14 cellular contexts compared by ENCODE assay signal in the genomic region with DNA sequence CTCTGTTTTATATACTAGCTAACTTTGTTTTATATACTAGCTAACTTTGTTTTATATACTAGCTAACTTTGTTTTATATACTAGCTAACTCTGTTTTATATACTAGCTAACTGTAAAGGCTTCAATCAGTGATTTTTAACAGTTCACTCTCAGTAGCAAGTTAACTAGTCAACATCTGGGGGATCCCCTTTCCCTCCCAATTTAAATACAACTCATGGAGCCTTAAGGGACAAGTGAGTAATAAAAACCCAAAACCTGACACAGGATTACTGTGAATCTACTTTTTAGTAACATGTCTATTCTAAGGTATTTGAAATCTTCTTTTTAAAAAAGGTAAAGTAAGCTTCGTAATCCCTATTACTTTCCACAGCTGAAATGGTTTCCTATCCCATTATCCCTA. TPM values are rescaled to one million over a fixed set of nuclear protein-coding genes. Genes with fewer than 3 reads are reported as not detected.
DNase-seq lines count a peak whose midpoint lies in the region; ATAC-seq, FAIRE-seq and TF ChIP-seq lines count a peak whose summit lies in the region.
"Had no signal": no experiment of that assay in that cellular context is flagged by ENCODE, and none has a peak within 500 bp of the region (broad histone marks: within the 10 kb centered on the region; RNA-seq: fewer than 3 reads in every experiment).

No MANE protein-coding gene starts in this region.

- H3K9me2 ChIP-seq in MM.1S (replicated peaks; ENCODE audit: insufficient read depth, low read length), result no peaks in the 10 kb centered on the region

- peak overlapping the region; percentile 84 for H3K4me3 Mint-ChIP-seq in endodermal cell

- H3K27ac ChIP-seq in MM.1S (ENCODE audit: low read length) (no peak overlapping the region), endodermal cell (ENCODE audit: low read depth, low read length) (no peak overlapping the region), sigmoid colon (peak overlapping the region; percentile 67 to 88 (median 86))

- no peaks in the 10 kb centered on the region for H3K27me3 Mint-ChIP-seq in endodermal cell (ENCODE audit: insufficient read depth)

- H3K36me3 Mint-ChIP-seq in endodermal cell (ENCODE audit: low read depth), result peaks cover 18% of the 10 kb centered on the region

- TF ChIP-seq CTCF in MM.1S (IDR thresholded peaks at IDR 0.05; ENCODE audit: low read length) (no peak), endodermal cell (conservative IDR thresholded peaks at IDR 0.05) (no peak), sigmoid colon (IDR thresholded peaks at IDR 0.05) (no peak)

- intact Hi-C loops in sigmoid colon (cut with DNase I), result loop anchor here (5.0 kb wide), 4 partner anchors 42 to 137 kb away; a partner anchor contains a TSS

- DNase-seq in MM.1S (no peak), endodermal cell (no peak), sigmoid colon (no peak), NCI-H1694 (lab: John Stamatoyannopoulos, UW) (no peak), activated gamma-delta T cell treated with Interleukin-2 at 50 U/mL for 16 hours (no peak)
- DNase-seq: KG1, left cardiac atrium, occipital lobe, T-helper 9 cell had no signal

- H3K9me3 Mint-ChIP-seq in endodermal cell, result no peaks in the 10 kb centered on the region

- peaks cover 29% of the 10 kb centered on the region for H3K4me1 Mint-ChIP-seq in endodermal cell

- no peak overlapping the region for H2AFZ ChIP-seq in MM.1S (ENCODE audit: low read length)

- H3K36me3 ChIP-seq in MM.1S (replicated peaks; ENCODE audit: insufficient read depth, low read length), result no peaks in the 10 kb centered on the region
- H3K36me3 ChIP-seq in endodermal cell (ENCODE audit: control insufficient read depth, insufficient read depth, low read length), result peaks cover 12% of the 10 kb centered on the region
- peaks cover 0 to 3% (median 0%) of the 10 kb centered on the region in 4 donors for H3K36me3 ChIP-seq in sigmoid colon

- no peak for TF ChIP-seq POLR2A in sigmoid colon (IDR thresholded peaks at IDR 0.05)

- peak; percentile 69 for FAIRE-seq in G401.6 (lab: Jason Lieb, UNC)
- FAIRE-seq: D721Med, RCC 7860 had no signal

- H3K9me3 ChIP-seq in MM.1S (replicated peaks; ENCODE audit: insufficient read depth, low read length), result no peaks in the 10 kb centered on the region
- no peaks in the 10 kb centered on the region for H3K9me3 ChIP-seq in endodermal cell (ENCODE audit: control insufficient read depth, low read length)
- no peaks in the 10 kb centered on the region for H3K9me3 ChIP-seq in sigmoid colon

- H3K4me1 ChIP-seq in MM.1S (ENCODE audit: low read length) (peaks cover 12% of the 10 kb centered on the region), endodermal cell (ENCODE audit: control insufficient read depth, insufficient read depth, low read length) (peaks cover 4% of the 10 kb centered on the region), sigmoid colon (peaks cover 0 to 55% (median 50%) of the 10 kb centered on the region in 4 donors)

- H3K4me3 ChIP-seq in MM.1S (ENCODE audit: low read length), result no peak overlapping the region
- peak overlapping the region; percentile 98 for H3K4me3 ChIP-seq in endodermal cell (ENCODE audit: low read length)
- H3K4me3 ChIP-seq in sigmoid colon, result no peak overlapping the region

- TF ChIP-seq EP300 in sigmoid colon (IDR thresholded peaks at IDR 0.05), result no peak

- no peak overlapping the region for H3K9ac ChIP-seq in MM.1S (ENCODE audit: low read length)
- H3K9ac ChIP-seq in endodermal cell (ENCODE audit: extremely low read depth, low read length, poor library complexity, severe bottlenecking), result no peak overlapping the region

- peaks cover 50% of the 10 kb centered on the region for H3K79me2 ChIP-seq in MM.1S (ENCODE audit: low read length)

- ATAC-seq in HG02870 (IDR thresholded peaks at IDR 0.05; ENCODE audit: unreplicated experiment) (no peak), HG03039 (IDR thresholded peaks at IDR 0.05; ENCODE audit: unreplicated experiment) (no peak)
- ATAC-seq: left cardiac atrium had no signal

- peaks cover 14% of the 10 kb centered on the region for H3F3A ChIP-seq in MM.1S (ENCODE audit: insufficient read depth, low read length)

- 100% methylated on average over 1 of the region's 1 CpG; no CpG with 5 or more reads in 1 of the 2 experiments for WGBS in endodermal cell (ENCODE audit: insufficient coverage in 1 of 2, insufficient read length in 1 of 2), 2 experiments
- 85 to 86% methylated on average over 1 of the region's 1 CpG for WGBS in sigmoid colon, 2 donors

- 0 out of 2 replicates have a peak overlapping the region, but pooled peaks have one; percentile 93 for H3K4me2 ChIP-seq in MM.1S (ENCODE audit: low read depth, low read length)

- H4K20me1 ChIP-seq in MM.1S (ENCODE audit: insufficient read depth, low read length), result no peaks in the 10 kb centered on the region

- H3K27me3 ChIP-seq in MM.1S (replicated peaks; ENCODE audit: insufficient read depth, low read length), result no peaks in the 10 kb centered on the region
- H3K27me3 ChIP-seq in endodermal cell (ENCODE audit: control insufficient read depth, insufficient read depth, low read length, poor library complexity, severe bottlenecking), result no peaks in the 10 kb centered on the region
- H3K27me3 ChIP-seq in sigmoid colon, result no peaks in the 10 kb centered on the region

- H3K27ac Mint-ChIP-seq in endodermal cell, result peak overlapping the region; percentile 90

RNA-seq across cellular contexts. Expression of a gene that starts 32.2 kb away (rescaled TPM):
- total RNA-seq in endodermal cell (10 to 100 TPM; 59.2 to 75.7 TPM), sigmoid colon (10 to 100 TPM in 1 of 4 donors, 1 to 10 TPM in 3; 5.0 to 11.9 (median 7.2) TPM)
- 43.2 TPM for polyA plus RNA-seq in endodermal cell (2013, experiment 1 of 2)
- 39.4 TPM for polyA plus RNA-seq in endodermal cell (2013, experiment 2 of 2)
- polyA plus RNA-seq in sigmoid colon, result 10 to 100 TPM; 15.3 to 16.2 (median 15.6) TPM

RNA-seq across cellular contexts. Expression of a gene that starts 44.4 kb away (rescaled TPM):
- total RNA-seq in endodermal cell (10 to 100 TPM; 54.2 to 60.9 TPM), sigmoid colon (10 to 100 TPM; 20.2 to 41.9 (median 30.3) TPM)
- polyA plus RNA-seq in endodermal cell (2013, experiment 1 of 2), result 61.4 TPM
- 58.7 TPM for polyA plus RNA-seq in endodermal cell (2013, experiment 2 of 2)
- polyA plus RNA-seq in sigmoid colon, result 10 to 100 TPM; 27.0 to 43.2 (median 41.7) TPM

Comparison
In these comparisons a context has a peak if more than half of its experiments do, and no peak if none do; other contexts are left out.
1. H3K27ac ChIP-seq: peak in sigmoid colon (4 of 4); none in MM.1S (single experiment) and endodermal cell (single experiment).
2. RNA of a gene that starts 32.2 kb away (total RNA-seq): 59.2 to 75.7 TPM in endodermal cell; 5.0 to 11.9 TPM in sigmoid colon; every median in the first group is over 4 times any median in the second.